In genomic region chr4:38805530-38806145, GRCh38 we compare ENCODE assay signal across 9 cellular contexts. TPM values are rescaled to one million over a fixed set of nuclear protein-coding genes. Genes with fewer than 3 reads are reported as not detected.
DNase-seq lines count a peak whose midpoint lies in the region; ATAC-seq and TF ChIP-seq lines count a peak whose summit lies in the region.
"Had no signal": no experiment of that assay in that cellular context is flagged by ENCODE, and none has a peak within 500 bp of the region (broad histone marks: within the 10 kb centered on the region; RNA-seq: fewer than 3 reads in every experiment).

No MANE protein-coding gene starts in this region.

- no peaks in the 10 kb centered on the region for H3K9me3 ChIP-seq in psoas muscle

- H3K27me3 ChIP-seq in psoas muscle (ENCODE audit: insufficient read depth in 3 of 3, low read length in 2 of 3), result no peaks in the 10 kb centered on the region

- H3K4me3 Mint-ChIP-seq in activated naive CD4-positive, alpha-beta T cell treated with anti-CD3 and anti-CD28 coated beads, Interleukin-2, amount 10 ng/mL, durations not matched to agents 7 days and 5 days, result peak overlapping the region; percentile 86

- peaks cover 41% of the 10 kb centered on the region for H3K4me1 Mint-ChIP-seq in activated naive CD4-positive, alpha-beta T cell treated with anti-CD3 and anti-CD28 coated beads, Interleukin-2, amount 10 ng/mL, durations not matched to agents 7 days and 5 days

- peaks cover 4% of the 10 kb centered on the region for H3K4me1 ChIP-seq in psoas muscle

- no peak overlapping the region for H3K27ac ChIP-seq in psoas muscle

- TF ChIP-seq CTCF in fibroblast of mammary gland (conservative IDR thresholded peaks at IDR 0.05; ENCODE audit: control insufficient read depth, insufficient read depth, low read depth, low read length), result no peak
- TF ChIP-seq CTCF in psoas muscle (IDR thresholded peaks at IDR 0.05), result no peak

- H3K27ac Mint-ChIP-seq in activated naive CD4-positive, alpha-beta T cell treated with anti-CD3 and anti-CD28 coated beads, Interleukin-2, amount 10 ng/mL, durations not matched to agents 7 days and 5 days, result peak overlapping the region; percentile 99

- DNase-seq in activated naive CD4-positive, alpha-beta T cell treated with anti-CD3 and anti-CD28 coated beads, Interleukin-2, amount 10 ng/mL, durations not matched to agents 7 days and 5 days, result peak; percentile 46
- DNase-seq in activated naive CD4-positive, alpha-beta T cell treated with anti-CD3 and anti-CD28 coated beads, Interleukin-2, amount 50 U/mL, for 16 hours, result no peak
- DNase-seq in SIG-M5 treated with dmso at 0.1 percent for 504 hours (lab: John Stamatoyannopoulos, UW; ENCODE audit: unreplicated experiment), result peak; percentile 87
- DNase-seq in fibroblast of mammary gland (ENCODE audit: low read depth), result peak; percentile 17
- no peak for DNase-seq in psoas muscle
- no peak for DNase-seq in NCI-H2107 (lab: John Stamatoyannopoulos, UW)
- no peak for DNase-seq in NCI-H1092 treated with DMSO at 0.1 percent for 48 hours (lab: John Stamatoyannopoulos, UW)

- peaks cover 22% of the 10 kb centered on the region for H3K9me3 Mint-ChIP-seq in activated naive CD4-positive, alpha-beta T cell treated with anti-CD3 and anti-CD28 coated beads, Interleukin-2, amount 10 ng/mL, durations not matched to agents 7 days and 5 days

- no peaks in the 10 kb centered on the region for H3K36me3 ChIP-seq in psoas muscle (ENCODE audit: insufficient read depth in 1 of 2, low read depth in 1 of 2)

- no peaks in the 10 kb centered on the region for H3K27me3 Mint-ChIP-seq in activated naive CD4-positive, alpha-beta T cell treated with anti-CD3 and anti-CD28 coated beads, Interleukin-2, amount 10 ng/mL, durations not matched to agents 7 days and 5 days

- WGBS in psoas muscle, 3 donors, result 19 to 33% (median 30%) methylated on average over 5 of the region's 5 CpGs

- H3K4me3 ChIP-seq in fibroblast of mammary gland (ENCODE audit: control insufficient read depth, low read depth, low read length), result no peak overlapping the region
- H3K4me3 ChIP-seq in psoas muscle, result peak overlapping the region; percentile 52

- H3K36me3 Mint-ChIP-seq in activated naive CD4-positive, alpha-beta T cell treated with anti-CD3 and anti-CD28 coated beads, Interleukin-2, amount 10 ng/mL, durations not matched to agents 7 days and 5 days, result peaks cover 36% of the 10 kb centered on the region

- intact Hi-C loops in psoas muscle (cut with DNase I), result no loop called here

- CTCF ChIA-PET in activated naive CD4-positive, alpha-beta T cell treated with anti-CD3 and anti-CD28 coated beads, Interleukin-2, amount 10 ng/mL, durations not matched to agents 7 days and 5 days (lab: Charles Lee), result interaction anchor here (0.6 to 6.5 kb wide), 11 partner anchors 14 to 744 kb away, joined by 3 to 91 read pairs (median 7); partner anchors contain the start of gene TLR10

- ATAC-seq in HG03064 (IDR thresholded peaks at IDR 0.05; ENCODE audit: low read depth, unreplicated experiment), result peak; percentile 60
- peak in 1 of 4 donors; percentile 72 for ATAC-seq in psoas muscle

RNA-seq across cellular contexts. Expression of gene TLR1, which starts 1.0 kb away (rescaled TPM):
- 1 to 10 TPM; 1.7 to 4.1 (median 2.3) TPM for total RNA-seq in psoas muscle
- under 1 TPM; 0.22 to 0.68 (median 0.61) TPM for polyA plus RNA-seq in psoas muscle

RNA-seq across cellular contexts. Expression of gene TLR10, which starts 22.8 kb away (rescaled TPM):
- under 1 TPM in 3 of 4 donors, not detected in 1; 0.11 to 0.17 (median 0.15) TPM for total RNA-seq in psoas muscle
- polyA plus RNA-seq in psoas muscle, result under 1 TPM in 2 of 3 donors, not detected in 1; 0.01 TPM
- polyA plus RNA-seq: BJ had no signal

RNA-seq across cellular contexts. Expression of gene TLR6, which starts 51.0 kb away (rescaled TPM):
- total RNA-seq in psoas muscle, result 1 to 10 TPM in 3 of 4 donors, under 1 TPM in 1; 0.79 to 1.3 (median 1.2) TPM
- polyA plus RNA-seq in psoas muscle, result under 1 TPM; 0.12 to 0.31 (median 0.13) TPM

Comparison
In these comparisons a context has a peak if more than half of its experiments do, and no peak if none do; other contexts are left out.
1. DNase-seq: peak in activated naive CD4-positive, alpha-beta T cell treated with anti-CD3 and anti-CD28 coated beads, Interleukin-2, amount 10 ng/mL, durations not matched to agents 7 days and 5 days (single experiment), SIG-M5 treated with dmso at 0.1 percent for 504 hours (single experiment) and fibroblast of mammary gland (single experiment); none in activated naive CD4-positive, alpha-beta T cell treated with anti-CD3 and anti-CD28 coated beads, Interleukin-2, amount 50 U/mL, for 16 hours (single experiment), psoas muscle (0 of 2), NCI-H2107 (single experiment) and NCI-H1092 treated with DMSO at 0.1 percent for 48 hours (single experiment).